20 cellular contexts compared by ENCODE assay signal in the genomic region with DNA sequence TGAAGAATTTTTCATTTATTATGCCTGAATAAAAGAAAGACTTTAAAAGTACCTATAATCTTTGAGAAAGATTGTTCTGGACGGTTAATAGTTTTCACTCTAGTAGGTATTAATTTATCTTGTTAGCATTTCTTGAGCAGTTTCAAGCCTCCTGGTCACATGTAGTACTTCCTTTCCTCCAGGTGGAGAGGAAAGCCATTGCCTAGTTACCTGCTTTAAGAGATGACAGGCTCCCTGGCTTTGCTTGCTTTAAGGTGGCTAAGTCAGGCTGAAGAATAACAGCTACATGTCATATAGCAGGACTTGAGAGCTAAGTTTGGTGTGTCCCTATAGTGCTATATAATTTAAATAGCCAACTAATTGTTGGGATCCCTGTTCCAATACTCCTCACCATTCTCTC.
"Had no signal": no experiment of that assay in that cellular context is flagged by ENCODE, and none has a peak within 500 bp of the region (broad histone marks: within the 10 kb centered on the region; RNA-seq: fewer than 3 reads in every experiment).

No MANE protein-coding gene starts in this region.

- H3K4me3 ChIP-seq: cardiac muscle cell, SK-N-MC had no signal

- H3K27ac Mint-ChIP-seq: activated CD8-positive, alpha-beta T cell treated with anti-CD3 and anti-CD28 coated beads for 36 hours; activated naive CD4-positive, alpha-beta T cell treated with anti-CD3 and anti-CD28 coated beads, Interleukin-2, amount 10 ng/mL, durations not matched to agents 7 days and 5 days; activated naive CD8-positive, alpha-beta T cell treated with anti-CD3 and anti-CD28 coated beads for 36 hours; activated T-cell treated with anti-CD3 and anti-CD28 coated beads, Interleukin-2, amount 50 U/mL, for 72 hours; activated T-helper 2 cell treated with anti-CD3 and anti-CD28 coated beads, Interferon-gamma antibody, Interleukin-2, Interleukin-4, amounts not matched to agents 10 μg/mL and 5 μg/mL and 100 μg/mL, durations not matched to agents 14 hours and 24 hours and 36 hours had no signal

- H3K9me3 Mint-ChIP-seq: activated CD8-positive, alpha-beta T cell treated with anti-CD3 and anti-CD28 coated beads for 36 hours; activated naive CD4-positive, alpha-beta T cell treated with anti-CD3 and anti-CD28 coated beads, Interleukin-2, amount 10 ng/mL, durations not matched to agents 7 days and 5 days; activated naive CD8-positive, alpha-beta T cell treated with anti-CD3 and anti-CD28 coated beads for 36 hours; activated T-cell treated with anti-CD3 and anti-CD28 coated beads, Interleukin-2, amount 50 U/mL, for 72 hours; activated T-helper 2 cell treated with anti-CD3 and anti-CD28 coated beads, Interferon-gamma antibody, Interleukin-2, Interleukin-4, amounts not matched to agents 10 μg/mL and 5 μg/mL and 100 μg/mL, durations not matched to agents 14 hours and 24 hours and 36 hours had no signal

- H3K36me3 Mint-ChIP-seq: activated naive CD4-positive, alpha-beta T cell treated with anti-CD3 and anti-CD28 coated beads, Interleukin-2, amount 10 ng/mL, durations not matched to agents 7 days and 5 days; activated naive CD8-positive, alpha-beta T cell treated with anti-CD3 and anti-CD28 coated beads for 36 hours had no signal

- ATAC-seq: activated CD4-positive, CD25-positive, alpha-beta regulatory T cell treated with anti-CD3 and anti-CD28 coated beads, Interleukin-2, amount 50 U/mL, for 24 hours; activated CD8-positive, alpha-beta T cell treated with anti-CD3 and anti-CD28 coated beads for 36 hours; activated T-cell treated with anti-CD3 and anti-CD28 coated beads, Interleukin-2, amount 50 U/mL, for 72 hours had no signal

- H3K27ac ChIP-seq: brain microvascular endothelial cell, cardiac muscle cell, SK-N-MC, WERI-Rb-1 had no signal

- H3K36me3 ChIP-seq: brain microvascular endothelial cell, cardiac muscle cell, WERI-Rb-1 had no signal

- H3K4me1 Mint-ChIP-seq: activated naive CD4-positive, alpha-beta T cell treated with anti-CD3 and anti-CD28 coated beads, Interleukin-2, amount 10 ng/mL, durations not matched to agents 7 days and 5 days; activated naive CD8-positive, alpha-beta T cell treated with anti-CD3 and anti-CD28 coated beads for 36 hours had no signal

- DNase-seq: activated CD4-positive, alpha-beta T cell treated with anti-CD3 and anti-CD28 coated beads for 4 hours; activated CD8-positive, alpha-beta memory T cell treated with anti-CD3 and anti-CD28 coated beads, Interleukin-2, amount 50 U/mL, for 4 hours; activated CD8-positive, alpha-beta T cell treated with anti-CD3 and anti-CD28 coated beads for 36 hours; activated gamma-delta T cell treated with Interleukin-2 at 50 U/mL for 16 hours; activated naive CD4-positive, alpha-beta T cell treated with anti-CD3 and anti-CD28 coated beads, Interleukin-2, amount 10 ng/mL, durations not matched to agents 7 days and 5 days; activated naive CD8-positive, alpha-beta T cell treated with anti-CD3 and anti-CD28 coated beads for 36 hours; activated T-cell treated with anti-CD3 and anti-CD28 coated beads, Interleukin-2, amount 50 U/mL, for 72 hours; brain microvascular endothelial cell; NCI-H1048; NCI-H146; NCI-H187 treated with DMSO at 0.1 percent for 48 hours; NCI-H2081 treated with DMSO at 0.1 percent for 48 hours; NCI-H446; NCI-H524; T-helper 1 cell; WERI-Rb-1 had no signal

- H3K27me3 Mint-ChIP-seq: activated CD8-positive, alpha-beta T cell treated with anti-CD3 and anti-CD28 coated beads for 36 hours; activated naive CD4-positive, alpha-beta T cell treated with anti-CD3 and anti-CD28 coated beads, Interleukin-2, amount 10 ng/mL, durations not matched to agents 7 days and 5 days; activated naive CD8-positive, alpha-beta T cell treated with anti-CD3 and anti-CD28 coated beads for 36 hours had no signal

- H3K4me3 Mint-ChIP-seq: activated CD8-positive, alpha-beta T cell treated with anti-CD3 and anti-CD28 coated beads for 36 hours; activated naive CD4-positive, alpha-beta T cell treated with anti-CD3 and anti-CD28 coated beads, Interleukin-2, amount 10 ng/mL, durations not matched to agents 7 days and 5 days; activated naive CD8-positive, alpha-beta T cell treated with anti-CD3 and anti-CD28 coated beads for 36 hours; activated T-cell treated with anti-CD3 and anti-CD28 coated beads, Interleukin-2, amount 50 U/mL, for 72 hours had no signal

- H3K27me3 ChIP-seq: brain microvascular endothelial cell, cardiac muscle cell had no signal
